ENCODE assay signal across 17 cellular contexts in the genomic region with DNA sequence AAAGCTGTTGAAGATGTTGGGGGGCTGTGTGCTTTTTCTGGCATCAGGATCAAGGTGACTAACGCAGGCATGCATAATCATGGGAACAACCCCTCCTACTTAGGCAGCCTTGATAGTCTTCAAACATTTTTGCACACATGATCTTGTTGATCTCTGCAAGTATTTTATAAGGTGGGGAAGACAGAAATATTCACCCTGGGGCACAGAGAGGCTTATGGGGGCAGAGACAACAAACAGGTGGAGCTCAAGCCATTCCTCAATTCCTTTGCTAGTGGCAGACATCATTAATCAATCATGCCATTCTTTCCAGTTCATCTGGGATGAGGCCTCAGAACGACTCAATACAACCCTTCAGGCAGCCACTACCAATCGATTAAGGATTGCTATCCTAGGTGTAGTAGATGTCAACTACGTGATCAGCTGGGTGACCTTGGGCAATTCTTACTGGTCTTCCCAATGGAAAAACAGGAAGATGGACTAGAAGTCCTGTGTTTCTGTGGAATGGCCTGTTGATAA.
A peak's percentile ranks its signal among the peaks of the same experiment; 100 is the strongest.
DNase-seq lines count a peak whose midpoint lies in the region; ATAC-seq and TF ChIP-seq lines count a peak whose summit lies in the region.
"Had no signal": no experiment of that assay in that cellular context is flagged by ENCODE, and none has a peak within 500 bp of the region (broad histone marks: within the 10 kb centered on the region; RNA-seq: fewer than 3 reads in every experiment).

No MANE protein-coding gene starts in this region.

- intact Hi-C loops in IMR-90 (cut with micrococcal nuclease) = no loop called here

- H4K20me1 ChIP-seq in IMR-90 (ENCODE audit: insufficient read depth, low read length) = no peaks in the 10 kb centered on the region
- H4K20me1 ChIP-seq: BLaER1 had no signal

- no peak overlapping the region for H4K5ac ChIP-seq in IMR-90 (ENCODE audit: low read depth, low read length)

- no CpG with 5 or more reads among the region's 4 CpGs for WGBS in IMR-90 (ENCODE audit: extremely low coverage in 2 of 2, insufficient read length in 1 of 2), 2 experiments

- no peak overlapping the region for H3K27ac ChIP-seq in IMR-90 (ENCODE audit: insufficient read depth, low read length)
- H3K27ac ChIP-seq: BLaER1 had no signal

- no peak overlapping the region for H3K14ac ChIP-seq in IMR-90 (replicated peaks; ENCODE audit: low read depth, low read length)

- no peaks in the 10 kb centered on the region for H3K36me3 Mint-ChIP-seq in T-cell

- peaks cover 0 to 4% of the 10 kb centered on the region in 2 donors for H3K27me3 Mint-ChIP-seq in T-cell

- no peak overlapping the region for H2AFZ ChIP-seq in IMR-90 (replicated peaks; ENCODE audit: low read length, poor library complexity)

- DNase-seq in Caki2 (ENCODE audit: low read depth) (peak; percentile 55), IMR-90 (no peak), dermis blood vessel endothelial cell (peak; percentile 24), kidney tubule cell (ENCODE audit: low spot score) (peak; percentile 25), putamen (ENCODE audit: low spot score) (no peak), T-cell (no peak)
- DNase-seq: 8988T; AML-193; Caco-2; CD8-positive, alpha-beta memory T cell; DMS53; GF-D8; H9; HFFc6 had no signal

- H3K4me1 Mint-ChIP-seq in T-cell = no peaks in the 10 kb centered on the region
- H3K4me1 Mint-ChIP-seq: CD8-positive, alpha-beta memory T cell had no signal

- peaks cover 3% of the 10 kb centered on the region; the same call in 1 of the 2 replicates for H3K4me1 ChIP-seq in IMR-90 (ENCODE audit: control insufficient read depth, insufficient read depth, low read length)

- no peak overlapping the region for H3K4ac ChIP-seq in IMR-90 (ENCODE audit: low read depth, low read length)

- H2AK5ac ChIP-seq in IMR-90 (ENCODE audit: low read depth, low read length) = no peak overlapping the region

- no peak overlapping the region for H3K56ac ChIP-seq in IMR-90 (ENCODE audit: extremely low read depth, insufficient read depth, low read length)

- no peaks in the 10 kb centered on the region for H3K36me3 ChIP-seq in IMR-90 (ENCODE audit: control insufficient read depth, insufficient read depth, low read length)
- H3K36me3 ChIP-seq: BLaER1 had no signal

- H3K9me3 ChIP-seq in IMR-90 (ENCODE audit: control insufficient read depth, insufficient read depth, low read length) = no peaks in the 10 kb centered on the region
- H3K9me3 ChIP-seq: BLaER1, Caco-2 had no signal

- 0 out of 2 replicates have a peak overlapping the region, but pooled peaks have one; percentile 0 for H2BK120ac ChIP-seq in IMR-90 (ENCODE audit: low read depth, low read length)

- H3K79me1 ChIP-seq in IMR-90 (ENCODE audit: low read depth in 1 of 2, low read length in 2 of 2) = no peaks in the 10 kb centered on the region

- H3K4me3 ChIP-seq in IMR-90 (ENCODE audit: insufficient read depth, low read depth, low read length) = no peak overlapping the region
- H3K4me3 ChIP-seq: BLaER1 had no signal

- peaks cover 5% of the 10 kb centered on the region for H3K27me3 ChIP-seq in IMR-90 (ENCODE audit: control insufficient read depth, insufficient read depth, low read length)
- H3K27me3 ChIP-seq: BLaER1 had no signal

- H3K4me2 ChIP-seq in IMR-90 (ENCODE audit: low read depth, low read length) = no peak overlapping the region
- H3K4me2 ChIP-seq: BLaER1 had no signal

- no peak for TF ChIP-seq POLR2A in IMR-90 (IDR thresholded peaks at IDR 0.05; ENCODE audit: low read depth, low read length)

- H2AK9ac ChIP-seq in IMR-90 (replicated peaks; ENCODE audit: low read depth, low read length, poor library complexity) = no peak overlapping the region

- H3K27ac Mint-ChIP-seq in T-cell = no peak overlapping the region
- H3K27ac Mint-ChIP-seq: CD8-positive, alpha-beta memory T cell; H9; HFFc6 had no signal

- dilution Hi-C loops in IMR-90 (cut with HindIII; ENCODE audit: low sequenced_read_pairs, unreplicated experiment) = no loop called here

- H3K18ac ChIP-seq in IMR-90 (ENCODE audit: low read depth, low read length) = no peak overlapping the region

- no peak overlapping the region for H4K8ac ChIP-seq in IMR-90 (ENCODE audit: low read depth in 2 of 2, low read length in 2 of 2)

- no peak overlapping the region for H3K9ac ChIP-seq in IMR-90 (ENCODE audit: low read depth, low read length)
- H3K9ac ChIP-seq: BLaER1 had no signal

- in situ Hi-C loops in Caki2 (cut with HindIII; ENCODE audit: low pct_unique_long_range_greater_than_20kb, low sequenced_read_pairs) = no loop called here
- in situ Hi-C loops in IMR-90 (cut with MboI; ENCODE audit: low sequenced_read_pairs) = no loop called here

- no TSS peak for BruUV-seq in IMR-90 (replicated peaks; lab: Mats Ljungman, UMichigan)

- peaks cover 12% of the 10 kb centered on the region; the same call in 1 of the 2 replicates for H3K9me1 ChIP-seq in IMR-90 (ENCODE audit: insufficient read depth, low read length)

- CTCF ChIA-PET in IMR-90 (lab: Yijun Ruan, JAX) = no interaction called here
- CTCF ChIA-PET in T-cell (lab: Charles Lee) = no interaction called here

- H4K91ac ChIP-seq in IMR-90 (ENCODE audit: insufficient read depth, low read depth, low read length) = no peak overlapping the region

- no peaks in the 10 kb centered on the region for H3K9me3 Mint-ChIP-seq in T-cell
- H3K9me3 Mint-ChIP-seq: CD8-positive, alpha-beta memory T cell; H9; HFFc6 had no signal

- no peak for TF ChIP-seq RAD21 in IMR-90 (IDR thresholded peaks at IDR 0.05; ENCODE audit: low read length)

- H3K4me3 Mint-ChIP-seq in T-cell = no peak overlapping the region
- H3K4me3 Mint-ChIP-seq: CD8-positive, alpha-beta memory T cell; H9; HFFc6 had no signal

- H2BK15ac ChIP-seq in IMR-90 (ENCODE audit: low read depth, low read length) = no peak overlapping the region

- ATAC-seq in IMR-90 (ENCODE audit: low read depth) (no peak), HG02571 (IDR thresholded peaks at IDR 0.05; ENCODE audit: unreplicated experiment) (no peak), GM18498 (IDR thresholded peaks at IDR 0.05; ENCODE audit: unreplicated experiment) (no peak), T-cell (replicated peaks in 1 of 4) (no peak)

- H2BK20ac ChIP-seq in IMR-90 (ENCODE audit: low read depth, low read length) = no peak overlapping the region; the same call in 1 of the 2 replicates

- no peak overlapping the region for H2BK5ac ChIP-seq in IMR-90 (ENCODE audit: low read depth, low read length, poor library complexity, severe bottlenecking)

- no peak overlapping the region for H3K23ac ChIP-seq in IMR-90 (ENCODE audit: low read depth, low read length)

- no peak for TF ChIP-seq CTCF in IMR-90 (conservative IDR thresholded peaks at IDR 0.05; ENCODE audit: low read depth, low read length)

- POLR2A ChIA-PET in IMR-90 (lab: Charles Lee; ENCODE audit: unreplicated experiment) = no interaction called here
- POLR2A ChIA-PET in T-cell (lab: Charles Lee) = interaction anchor here (0.6 to 0.7 kb wide), 2 partner anchors 26 to 397 kb away, joined by 3 to 7 read pairs; no protein-coding TSS in a partner anchor

TF ChIP-seq in IMR-90, 13 proteins besides CTCF, POLR2A, EP300 and RAD21:
- TF ChIP-seq MXI1 (IDR thresholded peaks at IDR 0.05; ENCODE audit: borderline replicate concordance, low read depth, low read length) (no peak), FOS (IDR thresholded peaks at IDR 0.05; ENCODE audit: low read depth, low read length) (no peak), CEBPB (IDR thresholded peaks at IDR 0.05; ENCODE audit: low read depth, low read length) (no peak), MAZ (IDR thresholded peaks at IDR 0.05; ENCODE audit: borderline replicate concordance, low read depth, low read length) (no peak), BHLHE40 (IDR thresholded peaks at IDR 0.05; ENCODE audit: low read depth, low read length) (no peak), SMC3 (IDR thresholded peaks at IDR 0.05; ENCODE audit: low read depth, low read length) (no peak), NFE2L2 (IDR thresholded peaks at IDR 0.05; ENCODE audit: low read depth, low read length) (no peak), RCOR1 (IDR thresholded peaks at IDR 0.05; ENCODE audit: insufficient replicate concordance, low read length) (no peak), CHD1 (IDR thresholded peaks at IDR 0.05; ENCODE audit: low read depth, low read length) (no peak), MAFK (IDR thresholded peaks at IDR 0.05; ENCODE audit: low read depth, low read length) (no peak)
- TF ChIP-seq, protein P1, sequence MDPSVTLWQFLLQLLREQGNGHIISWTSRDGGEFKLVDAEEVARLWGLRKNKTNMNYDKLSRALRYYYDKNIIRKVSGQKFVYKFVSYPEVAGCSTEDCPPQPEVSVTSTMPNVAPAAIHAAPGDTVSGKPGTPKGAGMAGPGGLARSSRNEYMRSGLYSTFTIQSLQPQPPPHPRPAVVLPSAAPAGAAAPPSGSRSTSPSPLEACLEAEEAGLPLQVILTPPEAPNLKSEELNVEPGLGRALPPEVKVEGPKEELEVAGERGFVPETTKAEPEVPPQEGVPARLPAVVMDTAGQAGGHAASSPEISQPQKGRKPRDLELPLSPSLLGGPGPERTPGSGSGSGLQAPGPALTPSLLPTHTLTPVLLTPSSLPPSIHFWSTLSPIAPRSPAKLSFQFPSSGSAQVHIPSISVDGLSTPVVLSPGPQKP (IDR thresholded peaks at IDR 0.05; ENCODE audit: borderline replicate concordance, low read depth, low read length) = no peak

Comparison
In these comparisons a context has a peak if more than half of its experiments do, and no peak if none do; other contexts are left out.
1. DNase-seq: peak in Caki2 (single experiment), dermis blood vessel endothelial cell (single experiment) and kidney tubule cell (single experiment); none in IMR-90 (single experiment), putamen (single experiment) and T-cell (0 of 34).